ENCODE assay signal across 19 cellular contexts in the genomic region with DNA sequence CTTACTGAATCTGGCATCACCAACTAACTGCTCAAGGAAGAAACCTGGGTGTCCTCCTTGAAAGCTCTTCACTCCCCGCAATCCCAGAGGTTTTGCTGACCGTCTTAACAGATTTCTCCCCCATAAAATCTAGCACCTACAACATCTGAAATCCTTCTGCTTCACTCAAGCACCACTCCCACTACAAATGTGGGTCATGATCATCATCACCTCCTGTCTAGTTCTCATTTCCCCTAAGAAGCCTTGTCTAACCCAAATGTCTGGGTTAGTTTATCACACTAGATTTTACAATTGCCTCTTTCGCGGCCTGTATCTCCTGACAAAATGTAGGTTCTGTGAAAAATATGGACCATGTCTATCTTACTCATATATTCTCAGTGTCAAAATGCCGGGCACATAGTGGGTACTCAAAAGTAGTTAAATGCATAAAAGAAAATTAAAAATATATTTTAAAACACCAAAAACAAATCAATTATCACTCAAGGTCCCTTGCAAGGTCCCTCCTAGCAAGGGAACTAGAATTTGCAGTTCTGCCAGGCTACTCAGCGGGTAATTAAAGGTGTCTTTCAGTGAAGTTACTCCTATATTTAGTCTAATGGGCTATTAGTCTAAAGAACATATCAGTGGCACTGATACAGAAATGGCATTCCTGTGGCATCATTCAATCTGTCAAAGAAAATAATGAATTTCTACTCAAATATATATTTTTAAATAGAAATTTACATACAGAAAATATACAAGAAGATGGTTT. TPM values are rescaled to one million over a fixed set of nuclear protein-coding genes. Genes with fewer than 3 reads are reported as not detected.
DNase-seq lines count a peak whose midpoint lies in the region; ATAC-seq and TF ChIP-seq lines count a peak whose summit lies in the region.
"Had no signal": no experiment of that assay in that cellular context is flagged by ENCODE, and none has a peak within 500 bp of the region (broad histone marks: within the 10 kb centered on the region; RNA-seq: fewer than 3 reads in every experiment).

No MANE protein-coding gene starts in this region.

- peaks cover 38% of the 10 kb centered on the region for H3K36me3 Mint-ChIP-seq in activated naive CD4-positive, alpha-beta T cell treated with anti-CD3 and anti-CD28 coated beads for 36 hours (ENCODE audit: low read depth)
- peaks cover 52% of the 10 kb centered on the region for H3K36me3 Mint-ChIP-seq in activated naive CD8-positive, alpha-beta T cell treated with anti-CD3 and anti-CD28 coated beads, Interleukin-2, amount 10 ng/mL, durations not matched to agents 7 days and 5 days
- peaks cover 28% of the 10 kb centered on the region for H3K36me3 Mint-ChIP-seq in progenitor cell of endocrine pancreas (ENCODE audit: insufficient read depth)

- intact Hi-C loops in activated naive CD4-positive, alpha-beta T cell treated with anti-CD3 and anti-CD28 coated beads for 36 hours (cut with micrococcal nuclease), result no loop called here
- intact Hi-C loops in sciatic nerve (cut with DNase I), result no loop called here

- no peak for ATAC-seq in activated naive CD8-positive, alpha-beta T cell treated with anti-CD3 and anti-CD28 coated beads, Interleukin-2, amount 10 ng/mL, durations not matched to agents 7 days and 5 days (ENCODE audit: low read depth)
- ATAC-seq in sciatic nerve (no peak), HG03520 (IDR thresholded peaks at IDR 0.05; ENCODE audit: unreplicated experiment) (no peak)
- ATAC-seq: Right ventricle myocardium inferior had no signal

- CTCF ChIA-PET in activated naive CD4-positive, alpha-beta T cell treated with anti-CD3 and anti-CD28 coated beads for 36 hours (lab: Charles Lee), result interaction anchor here (0.6 to 1.2 kb wide), 3 partner anchors 26 to 126 kb away, joined by 3 to 6 read pairs (median 3); no protein-coding TSS in a partner anchor

- H3K9me3 Mint-ChIP-seq in activated naive CD4-positive, alpha-beta T cell treated with anti-CD3 and anti-CD28 coated beads for 36 hours, result peaks cover 4% of the 10 kb centered on the region
- no peaks in the 10 kb centered on the region for H3K9me3 Mint-ChIP-seq in activated naive CD8-positive, alpha-beta T cell treated with anti-CD3 and anti-CD28 coated beads, Interleukin-2, amount 10 ng/mL, durations not matched to agents 7 days and 5 days
- H3K9me3 Mint-ChIP-seq in progenitor cell of endocrine pancreas (ENCODE audit: low read depth), result no peaks in the 10 kb centered on the region

- DNase-seq in activated naive CD4-positive, alpha-beta T cell treated with anti-CD3 and anti-CD28 coated beads for 36 hours, result no peak
- no peak for DNase-seq in activated naive CD4-positive, alpha-beta T cell treated with Interleukin-2 at 50 U/mL for 16 hours
- DNase-seq in NCI-H69 (lab: John Stamatoyannopoulos, UW) (peak; percentile 28), progenitor cell of endocrine pancreas (ENCODE audit: low spot score, unreplicated experiment) (no peak), sciatic nerve (ENCODE audit: low spot score) (no peak)
- no peak for DNase-seq in activated naive CD8-positive, alpha-beta T cell treated with anti-CD3 and anti-CD28 coated beads, Interleukin-2, amount 10 ng/mL, durations not matched to agents 7 days and 5 days
- DNase-seq: activated CD4-positive, alpha-beta T cell treated with anti-CD3 and anti-CD28 coated beads for 1 hour; aorta; caudate nucleus; DMS53; dorsolateral prefrontal cortex; glutamatergic neuron; IMR-90; NCI-H2081; NCI-H226; stimulated activated CD4-positive, alpha-beta T cell treated with anti-CD3 and anti-CD28 coated beads, Interleukin-15, amount 100 ng/mL, for 24 hours; stomach had no signal

- H3K4me3 Mint-ChIP-seq in activated naive CD4-positive, alpha-beta T cell treated with anti-CD3 and anti-CD28 coated beads for 36 hours, result no peak overlapping the region
- peak overlapping the region; percentile 0 for H3K4me3 Mint-ChIP-seq in activated naive CD8-positive, alpha-beta T cell treated with anti-CD3 and anti-CD28 coated beads, Interleukin-2, amount 10 ng/mL, durations not matched to agents 7 days and 5 days
- no peak overlapping the region for H3K4me3 Mint-ChIP-seq in progenitor cell of endocrine pancreas (ENCODE audit: low read depth)

- no peaks in the 10 kb centered on the region for H3K27me3 Mint-ChIP-seq in activated naive CD4-positive, alpha-beta T cell treated with anti-CD3 and anti-CD28 coated beads for 36 hours (ENCODE audit: low read depth)
- H3K27me3 Mint-ChIP-seq in activated naive CD8-positive, alpha-beta T cell treated with anti-CD3 and anti-CD28 coated beads, Interleukin-2, amount 10 ng/mL, durations not matched to agents 7 days and 5 days, result no peaks in the 10 kb centered on the region
- no peaks in the 10 kb centered on the region for H3K27me3 Mint-ChIP-seq in progenitor cell of endocrine pancreas

- peak overlapping the region; percentile 28 for H3K27ac Mint-ChIP-seq in activated naive CD4-positive, alpha-beta T cell treated with anti-CD3 and anti-CD28 coated beads for 36 hours
- no peak overlapping the region for H3K27ac Mint-ChIP-seq in activated naive CD8-positive, alpha-beta T cell treated with anti-CD3 and anti-CD28 coated beads, Interleukin-2, amount 10 ng/mL, durations not matched to agents 7 days and 5 days
- H3K27ac Mint-ChIP-seq in progenitor cell of endocrine pancreas, result peak overlapping the region; percentile 15

- H3K4me1 Mint-ChIP-seq in activated naive CD4-positive, alpha-beta T cell treated with anti-CD3 and anti-CD28 coated beads for 36 hours (ENCODE audit: low read depth), result peaks cover 56% of the 10 kb centered on the region
- peaks cover 40% of the 10 kb centered on the region for H3K4me1 Mint-ChIP-seq in activated naive CD8-positive, alpha-beta T cell treated with anti-CD3 and anti-CD28 coated beads, Interleukin-2, amount 10 ng/mL, durations not matched to agents 7 days and 5 days
- peaks cover 6% of the 10 kb centered on the region for H3K4me1 Mint-ChIP-seq in progenitor cell of endocrine pancreas (ENCODE audit: low read depth)

- no peak for TF ChIP-seq CTCF in progenitor cell of endocrine pancreas (IDR thresholded peaks at IDR 0.05; ENCODE audit: unreplicated experiment)

- POLR2A ChIA-PET in activated naive CD8-positive, alpha-beta T cell treated with anti-CD3 and anti-CD28 coated beads, Interleukin-2, amount 10 ng/mL, durations not matched to agents 7 days and 5 days (lab: Charles Lee), result interaction anchor here (0.7 to 2.2 kb wide), 3 partner anchors 18 to 23 kb away, joined by 3 to 13 read pairs (median 7); partner anchors contain the start of gene C21orf91

RNA-seq across cellular contexts. Expression of gene C21orf91, which starts 19.6 kb away (rescaled TPM):
- total RNA-seq in activated naive CD4-positive, alpha-beta T cell treated with anti-CD3 and anti-CD28 coated beads for 36 hours, result 10 to 100 TPM; 25.6 to 25.8 TPM
- 10 to 100 TPM; 67.9 to 75.2 TPM for total RNA-seq in activated naive CD8-positive, alpha-beta T cell treated with anti-CD3 and anti-CD28 coated beads, Interleukin-2, amount 10 ng/mL, durations not matched to agents 7 days and 5 days
- total RNA-seq in progenitor cell of endocrine pancreas (32.9 and 33.0 TPM in 2 replicates), sciatic nerve (24.4 TPM)
